Comparison of ENCODE assay signal across 1 cellular context in the genomic region with DNA sequence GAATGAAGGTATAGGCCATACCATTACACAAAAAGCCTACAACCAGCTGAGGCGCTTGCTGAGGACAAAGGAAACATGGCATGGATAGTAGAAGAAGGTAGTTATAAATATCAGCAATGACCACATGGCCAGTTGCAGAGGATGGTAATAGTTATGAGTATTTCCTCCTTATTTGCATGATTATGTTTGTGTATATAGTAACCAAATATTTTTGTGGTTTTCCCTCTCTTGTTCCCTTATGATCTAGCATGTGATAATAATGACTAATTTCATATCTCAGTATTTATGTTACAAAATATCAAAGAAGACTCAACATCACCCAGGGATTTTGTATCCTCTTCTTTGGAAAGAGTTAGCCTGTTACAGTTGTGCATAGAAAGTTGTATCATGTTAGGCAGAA.
TF ChIP-seq lines count a peak whose summit lies in the region.

No MANE protein-coding gene starts in this region.

TF ChIP-seq in GM23338, 12 proteins besides CTCF, POLR2A, EP300 and RAD21:
- TF ChIP-seq, protein P1, sequence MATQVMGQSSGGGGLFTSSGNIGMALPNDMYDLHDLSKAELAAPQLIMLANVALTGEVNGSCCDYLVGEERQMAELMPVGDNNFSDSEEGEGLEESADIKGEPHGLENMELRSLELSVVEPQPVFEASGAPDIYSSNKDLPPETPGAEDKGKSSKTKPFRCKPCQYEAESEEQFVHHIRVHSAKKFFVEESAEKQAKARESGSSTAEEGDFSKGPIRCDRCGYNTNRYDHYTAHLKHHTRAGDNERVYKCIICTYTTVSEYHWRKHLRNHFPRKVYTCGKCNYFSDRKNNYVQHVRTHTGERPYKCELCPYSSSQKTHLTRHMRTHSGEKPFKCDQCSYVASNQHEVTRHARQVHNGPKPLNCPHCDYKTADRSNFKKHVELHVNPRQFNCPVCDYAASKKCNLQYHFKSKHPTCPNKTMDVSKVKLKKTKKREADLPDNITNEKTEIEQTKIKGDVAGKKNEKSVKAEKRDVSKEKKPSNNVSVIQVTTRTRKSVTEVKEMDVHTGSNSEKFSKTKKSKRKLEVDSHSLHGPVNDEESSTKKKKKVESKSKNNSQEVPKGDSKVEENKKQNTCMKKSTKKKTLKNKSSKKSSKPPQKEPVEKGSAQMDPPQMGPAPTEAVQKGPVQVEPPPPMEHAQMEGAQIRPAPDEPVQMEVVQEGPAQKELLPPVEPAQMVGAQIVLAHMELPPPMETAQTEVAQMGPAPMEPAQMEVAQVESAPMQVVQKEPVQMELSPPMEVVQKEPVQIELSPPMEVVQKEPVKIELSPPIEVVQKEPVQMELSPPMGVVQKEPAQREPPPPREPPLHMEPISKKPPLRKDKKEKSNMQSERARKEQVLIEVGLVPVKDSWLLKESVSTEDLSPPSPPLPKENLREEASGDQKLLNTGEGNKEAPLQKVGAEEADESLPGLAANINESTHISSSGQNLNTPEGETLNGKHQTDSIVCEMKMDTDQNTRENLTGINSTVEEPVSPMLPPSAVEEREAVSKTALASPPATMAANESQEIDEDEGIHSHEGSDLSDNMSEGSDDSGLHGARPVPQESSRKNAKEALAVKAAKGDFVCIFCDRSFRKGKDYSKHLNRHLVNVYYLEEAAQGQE (IDR thresholded peaks at IDR 0.05; ENCODE audit: unreplicated experiment) = no peak
- no peak for TF ChIP-seq EZH2 (IDR thresholded peaks at IDR 0.05; ENCODE audit: low read depth, unreplicated experiment)
- no peak for TF ChIP-seq NANOG (IDR thresholded peaks at IDR 0.05; ENCODE audit: borderline replicate concordance)
- TF ChIP-seq EZH2phosphoT487 (IDR thresholded peaks at IDR 0.05; ENCODE audit: unreplicated experiment) = no peak
- TF ChIP-seq, protein P2, sequence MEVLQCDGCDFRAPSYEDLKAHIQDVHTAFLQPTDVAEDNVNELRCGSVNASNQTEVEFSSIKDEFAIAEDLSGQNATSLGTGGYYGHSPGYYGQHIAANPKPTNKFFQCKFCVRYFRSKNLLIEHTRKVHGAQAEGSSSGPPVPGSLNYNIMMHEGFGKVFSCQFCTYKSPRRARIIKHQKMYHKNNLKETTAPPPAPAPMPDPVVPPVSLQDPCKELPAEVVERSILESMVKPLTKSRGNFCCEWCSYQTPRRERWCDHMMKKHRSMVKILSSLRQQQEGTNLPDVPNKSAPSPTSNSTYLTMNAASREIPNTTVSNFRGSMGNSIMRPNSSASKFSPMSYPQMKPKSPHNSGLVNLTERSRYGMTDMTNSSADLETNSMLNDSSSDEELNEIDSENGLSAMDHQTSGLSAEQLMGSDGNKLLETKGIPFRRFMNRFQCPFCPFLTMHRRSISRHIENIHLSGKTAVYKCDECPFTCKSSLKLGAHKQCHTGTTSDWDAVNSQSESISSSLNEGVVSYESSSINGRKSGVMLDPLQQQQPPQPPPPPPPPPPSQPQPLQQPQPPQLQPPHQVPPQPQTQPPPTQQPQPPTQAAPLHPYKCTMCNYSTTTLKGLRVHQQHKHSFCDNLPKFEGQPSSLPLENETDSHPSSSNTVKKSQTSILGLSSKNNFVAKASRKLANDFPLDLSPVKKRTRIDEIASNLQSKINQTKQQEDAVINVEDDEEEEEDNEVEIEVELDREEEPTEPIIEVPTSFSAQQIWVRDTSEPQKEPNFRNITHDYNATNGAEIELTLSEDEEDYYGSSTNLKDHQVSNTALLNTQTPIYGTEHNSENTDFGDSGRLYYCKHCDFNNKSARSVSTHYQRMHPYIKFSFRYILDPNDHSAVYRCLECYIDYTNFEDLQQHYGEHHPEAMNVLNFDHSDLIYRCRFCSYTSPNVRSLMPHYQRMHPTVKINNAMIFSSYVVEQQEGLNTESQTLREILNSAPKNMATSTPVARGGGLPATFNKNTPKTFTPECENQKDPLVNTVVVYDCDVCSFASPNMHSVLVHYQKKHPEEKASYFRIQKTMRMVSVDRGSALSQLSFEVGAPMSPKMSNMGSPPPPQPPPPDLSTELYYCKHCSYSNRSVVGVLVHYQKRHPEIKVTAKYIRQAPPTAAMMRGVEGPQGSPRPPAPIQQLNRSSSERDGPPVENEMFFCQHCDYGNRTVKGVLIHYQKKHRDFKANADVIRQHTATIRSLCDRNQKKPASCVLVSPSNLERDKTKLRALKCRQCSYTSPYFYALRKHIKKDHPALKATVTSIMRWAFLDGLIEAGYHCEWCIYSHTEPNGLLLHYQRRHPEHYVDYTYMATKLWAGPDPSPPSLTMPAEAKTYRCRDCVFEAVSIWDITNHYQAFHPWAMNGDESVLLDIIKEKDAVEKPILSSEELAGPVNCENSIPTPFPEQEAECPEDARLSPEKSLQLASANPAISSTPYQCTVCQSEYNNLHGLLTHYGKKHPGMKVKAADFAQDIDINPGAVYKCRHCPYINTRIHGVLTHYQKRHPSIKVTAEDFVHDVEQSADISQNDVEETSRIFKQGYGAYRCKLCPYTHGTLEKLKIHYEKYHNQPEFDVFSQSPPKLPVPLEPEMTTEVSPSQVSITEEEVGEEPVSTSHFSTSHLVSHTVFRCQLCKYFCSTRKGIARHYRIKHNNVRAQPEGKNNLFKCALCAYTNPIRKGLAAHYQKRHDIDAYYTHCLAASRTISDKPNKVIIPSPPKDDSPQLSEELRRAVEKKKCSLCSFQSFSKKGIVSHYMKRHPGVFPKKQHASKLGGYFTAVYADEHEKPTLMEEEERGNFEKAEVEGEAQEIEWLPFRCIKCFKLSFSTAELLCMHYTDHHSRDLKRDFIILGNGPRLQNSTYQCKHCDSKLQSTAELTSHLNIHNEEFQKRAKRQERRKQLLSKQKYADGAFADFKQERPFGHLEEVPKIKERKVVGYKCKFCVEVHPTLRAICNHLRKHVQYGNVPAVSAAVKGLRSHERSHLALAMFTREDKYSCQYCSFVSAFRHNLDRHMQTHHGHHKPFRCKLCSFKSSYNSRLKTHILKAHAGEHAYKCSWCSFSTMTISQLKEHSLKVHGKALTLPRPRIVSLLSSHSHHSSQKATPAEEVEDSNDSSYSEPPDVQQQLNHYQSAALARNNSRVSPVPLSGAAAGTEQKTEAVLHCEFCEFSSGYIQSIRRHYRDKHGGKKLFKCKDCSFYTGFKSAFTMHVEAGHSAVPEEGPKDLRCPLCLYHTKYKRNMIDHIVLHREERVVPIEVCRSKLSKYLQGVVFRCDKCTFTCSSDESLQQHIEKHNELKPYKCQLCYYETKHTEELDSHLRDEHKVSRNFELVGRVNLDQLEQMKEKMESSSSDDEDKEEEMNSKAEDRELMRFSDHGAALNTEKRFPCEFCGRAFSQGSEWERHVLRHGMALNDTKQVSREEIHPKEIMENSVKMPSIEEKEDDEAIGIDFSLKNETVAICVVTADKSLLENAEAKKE (CRISPR knock-in tag; IDR thresholded peaks at IDR 0.05) = no peak
- TF ChIP-seq, protein P3, sequence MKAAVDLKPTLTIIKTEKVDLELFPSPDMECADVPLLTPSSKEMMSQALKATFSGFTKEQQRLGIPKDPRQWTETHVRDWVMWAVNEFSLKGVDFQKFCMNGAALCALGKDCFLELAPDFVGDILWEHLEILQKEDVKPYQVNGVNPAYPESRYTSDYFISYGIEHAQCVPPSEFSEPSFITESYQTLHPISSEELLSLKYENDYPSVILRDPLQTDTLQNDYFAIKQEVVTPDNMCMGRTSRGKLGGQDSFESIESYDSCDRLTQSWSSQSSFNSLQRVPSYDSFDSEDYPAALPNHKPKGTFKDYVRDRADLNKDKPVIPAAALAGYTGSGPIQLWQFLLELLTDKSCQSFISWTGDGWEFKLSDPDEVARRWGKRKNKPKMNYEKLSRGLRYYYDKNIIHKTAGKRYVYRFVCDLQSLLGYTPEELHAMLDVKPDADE (IDR thresholded peaks at IDR 0.05) = no peak
- TF ChIP-seq JUNB (IDR thresholded peaks at IDR 0.05; ENCODE audit: unreplicated experiment) = no peak
- no peak for TF ChIP-seq POLR2AphosphoS5 (IDR thresholded peaks at IDR 0.05; ENCODE audit: low read depth)
- no peak for TF ChIP-seq ZNF331 (CRISPR knock-in tag; IDR thresholded peaks at IDR 0.05; ENCODE audit: low read depth)
- TF ChIP-seq STAT1 (IDR thresholded peaks at IDR 0.05; ENCODE audit: unreplicated experiment) = no peak
- TF ChIP-seq CREB1 (CRISPR knock-in tag; IDR thresholded peaks at IDR 0.05; ENCODE audit: low read depth) = no peak
- no peak for TF ChIP-seq ZNF114 (CRISPR knock-in tag; IDR thresholded peaks at IDR 0.05)
